In genomic region chr12:82852529-82852928, GRCh38 we compare ENCODE assay signal across 21 cellular contexts.
"Had no signal": no experiment of that assay in that cellular context is flagged by ENCODE, and none has a peak within 500 bp of the region (broad histone marks: within the 10 kb centered on the region; RNA-seq: fewer than 3 reads in every experiment).

No MANE protein-coding gene starts in this region.

- DNase-seq: activated CD4-positive, alpha-beta T cell treated with anti-CD3 and anti-CD28 coated beads, Interleukin-2, amount 50 U/mL, for 4 hours; activated CD8-positive, alpha-beta memory T cell treated with anti-CD3 and anti-CD28 coated beads, Interleukin-2, amount 10 ng/mL, durations not matched to agents 7 days and 5 days; activated effector memory CD4-positive, alpha-beta T cell treated with anti-CD3 and anti-CD28 coated beads, Interleukin-2, amount 50 U/mL, for 16 hours; activated T-cell treated with anti-CD3 and anti-CD28 coated beads, Interleukin-2, amount 50 U/mL, for 24 hours; amniotic stem cell; brain microvascular endothelial cell; dermis blood vessel endothelial cell; hypothalamus; kidney glomerular epithelial cell; mesendoderm; nephron progenitor cell; spleen; stimulated activated CD4-positive, alpha-beta T cell treated with anti-CD3 and anti-CD28 coated beads, Interleukin-1b, Interleukin-23, amount 100 ng/mL, for 48 hours; stimulated activated naive CD4-positive, alpha-beta T cell; substantia nigra; transverse colon had no signal

- H3K27me3 ChIP-seq: brain microvascular endothelial cell, spleen, transverse colon had no signal

- ATAC-seq: activated CD4-positive, CD25-positive, alpha-beta regulatory T cell treated with anti-CD3 and anti-CD28 coated beads, Interleukin-2, amount 50 U/mL, for 24 hours; activated CD8-positive, alpha-beta memory T cell treated with anti-CD3 and anti-CD28 coated beads, Interleukin-2, amount 10 ng/mL, durations not matched to agents 7 days and 5 days; activated naive CD4-positive, alpha-beta T cell treated with anti-CD3 and anti-CD28 coated beads, Interleukin-2, amount 50 U/mL, for 72 hours; esophagus mucosa; sciatic nerve had no signal

- H3K27ac ChIP-seq: brain microvascular endothelial cell, spleen, transverse colon had no signal

- H3K4me3 ChIP-seq: spleen, transverse colon had no signal

- FAIRE-seq: endometrium had no signal

- H3K9me3 ChIP-seq: spleen, transverse colon had no signal

- H3K4me1 ChIP-seq: spleen had no signal

- H3K36me3 ChIP-seq: brain microvascular endothelial cell, transverse colon had no signal
